In the genomic region with DNA sequence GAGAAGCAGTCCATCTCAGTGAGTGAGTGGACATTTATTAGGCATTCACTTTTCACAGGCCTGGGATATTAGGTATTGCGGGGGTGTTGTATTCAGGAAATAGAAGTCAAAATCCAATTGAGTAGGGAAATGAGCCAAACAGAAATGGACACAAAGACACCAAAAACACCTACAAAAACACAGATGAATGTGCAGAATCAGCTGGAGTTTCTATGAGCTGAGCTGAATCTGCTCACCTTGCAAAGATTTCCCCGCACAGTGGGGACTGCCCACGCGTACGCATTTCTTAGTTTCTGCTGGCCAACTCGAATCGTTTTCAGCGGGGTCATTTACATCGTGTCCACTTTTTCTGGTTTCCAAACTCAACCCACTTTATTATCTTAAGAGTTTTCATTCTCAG, we compare ENCODE assay signal across 10 cellular contexts.
A peak's percentile ranks its signal among the peaks of the same experiment; 100 is the strongest.
DNase-seq lines count a peak whose midpoint lies in the region; ATAC-seq, FAIRE-seq and TF ChIP-seq lines count a peak whose summit lies in the region.
"Had no signal": no experiment of that assay in that cellular context is flagged by ENCODE, and none has a peak within 500 bp of the region (broad histone marks: within the 10 kb centered on the region; RNA-seq: fewer than 3 reads in every experiment).

No MANE protein-coding gene starts in this region.

- H3K36me3 ChIP-seq in HepG2 (replicated peaks in 1 of 2; ENCODE audit: control insufficient read depth in 1 of 2, insufficient read depth in 2 of 2, low read length in 2 of 2): no peaks in the 10 kb centered on the region
- no peaks in the 10 kb centered on the region for H3K36me3 ChIP-seq in stomach
- H3K36me3 ChIP-seq: WERI-Rb-1 had no signal

- H3K4me3 ChIP-seq in GM08714 (ENCODE audit: low read length) (peak overlapping the region; percentile 55), HepG2 (replicated peaks in 1 of 3; ENCODE audit: insufficient read depth in 1 of 3, low read depth in 2 of 3, low read length in 3 of 3) (no peak overlapping the region), stomach (no peak overlapping the region)

- peaks cover 41% of the 10 kb centered on the region for H3K36me3 Mint-ChIP-seq in activated T-helper 2 cell treated with anti-CD3 and anti-CD28 coated beads, Interferon-gamma antibody, Interleukin-2, Interleukin-4, amounts not matched to agents 10 μg/mL and 5 μg/mL and 100 μg/mL, durations not matched to agents 14 hours and 24 hours and 36 hours (ENCODE audit: low read depth)
- H3K36me3 Mint-ChIP-seq in nephron progenitor cell (ENCODE audit: low read depth): peaks cover 27% of the 10 kb centered on the region

- no peak for TF ChIP-seq EP300 in HepG2 (IDR thresholded peaks at IDR 0.05; ENCODE audit: low read depth in 2 of 2, low read length in 2 of 2)
- TF ChIP-seq EP300 in HepG2 (CRISPR knock-in tag; IDR thresholded peaks at IDR 0.05; ENCODE audit: borderline replicate concordance): no peak
- no peak for TF ChIP-seq EP300 in stomach (IDR thresholded peaks at IDR 0.05)

- H3K4me3 Mint-ChIP-seq in activated T-helper 2 cell treated with anti-CD3 and anti-CD28 coated beads, Interferon-gamma antibody, Interleukin-2, Interleukin-4, amounts not matched to agents 10 μg/mL and 5 μg/mL and 100 μg/mL, durations not matched to agents 14 hours and 24 hours and 36 hours (ENCODE audit: low read depth): peak overlapping the region; percentile 78
- no peak overlapping the region for H3K4me3 Mint-ChIP-seq in nephron progenitor cell

- H3K27ac Mint-ChIP-seq in activated T-helper 2 cell treated with anti-CD3 and anti-CD28 coated beads, Interferon-gamma antibody, Interleukin-2, Interleukin-4, amounts not matched to agents 10 μg/mL and 5 μg/mL and 100 μg/mL, durations not matched to agents 14 hours and 24 hours and 36 hours: peak overlapping the region; percentile 99
- H3K27ac Mint-ChIP-seq in nephron progenitor cell: peak overlapping the region; percentile 31

- no peak overlapping the region for H3K9ac ChIP-seq in HepG2 (ENCODE audit: insufficient read depth, low read depth, low read length)

- H3K9me3 ChIP-seq in HepG2 (ENCODE audit: low read length) (no peaks in the 10 kb centered on the region), stomach (no peaks in the 10 kb centered on the region)

- TF ChIP-seq RAD21 in HepG2 (CRISPR knock-in tag; IDR thresholded peaks at IDR 0.05): no peak

- DNase-seq in activated T-helper 2 cell treated with anti-CD3 and anti-CD28 coated beads, Interferon-gamma antibody, Interleukin-2, Interleukin-4, amounts not matched to agents 10 μg/mL and 5 μg/mL and 100 μg/mL, durations not matched to agents 14 hours and 24 hours and 36 hours (ENCODE audit: low spot score): no peak
- DNase-seq in nephron progenitor cell (no peak), HepG2 (ENCODE audit: low spot score) (no peak), NOMO-1 treated with DMSO at 0.1 percent for 48 hours (lab: John Stamatoyannopoulos, UW; ENCODE audit: unreplicated experiment) (no peak), stomach (no peak), T1000 (lab: John Stamatoyannopoulos, UW) (no peak)
- DNase-seq: Calu3, WERI-Rb-1 had no signal

- H3K27ac ChIP-seq in HepG2 (ENCODE audit: extremely low read length, insufficient read depth, low read length) (no peak overlapping the region), stomach (peak overlapping the region in 2 of 5 donors; percentile 10 to 83)
- H3K27ac ChIP-seq: WERI-Rb-1 had no signal

- POLR2A ChIA-PET in HepG2 (lab: Yijun Ruan, JAX): no interaction called here

- intact Hi-C loops in activated T-helper 2 cell treated with anti-CD3 and anti-CD28 coated beads, Interferon-gamma antibody, Interleukin-2, Interleukin-4, amounts not matched to agents 10 μg/mL and 5 μg/mL and 100 μg/mL, durations not matched to agents 14 hours and 24 hours and 36 hours (cut with micrococcal nuclease): loop anchor here (1.0 to 2.0 kb wide), 2 partner anchors 52 to 207 kb away; a partner anchor contains a TSS
- intact Hi-C loops in HepG2 (cut with micrococcal nuclease; ENCODE audit: unreplicated experiment) (no loop called here), stomach (cut with DNase I; ENCODE audit: low total_unique reads) (no loop called here)

- no TSS peak for BruUV-seq in HepG2 (replicated peaks; lab: Mats Ljungman, UMichigan)

- CTCF ChIA-PET in HepG2 (lab: Yijun Ruan, JAX; ENCODE audit: low intra/inter-chr PET ratio, low total read pairs): no interaction called here

- FAIRE-seq in HepG2 (lab: Jason Lieb, UNC): no peak

- ATAC-seq in HG02588 (IDR thresholded peaks at IDR 0.05; ENCODE audit: unreplicated experiment) (peak; percentile 18), HepG2 (no peak)

- WGBS in HepG2 (ENCODE audit: low lambda C conversion rate): 51% methylated on average over 9 of the region's 9 CpGs
- WGBS in stomach, 5 donors: 73 to 92% (median 81%) methylated on average over 9 of the region's 9 CpGs

- H3K27me3 ChIP-seq in HepG2 (ENCODE audit: control insufficient read depth in 1 of 2, insufficient read depth in 2 of 2, low read length in 2 of 2) (peaks cover 2 to 43% of the 10 kb centered on the region in 2 experiments; a peak in 4 of 5 replicates), stomach (no peaks in the 10 kb centered on the region)

- H3K4me1 ChIP-seq in HepG2 (ENCODE audit: insufficient read depth, low read length) (peaks cover 9% of the 10 kb centered on the region), stomach (peaks cover 9 to 43% (median 35%) of the 10 kb centered on the region in 4 donors)

- no peaks in the 10 kb centered on the region for H4K20me1 ChIP-seq in HepG2 (ENCODE audit: insufficient read depth, low read length)

- no peak for TF ChIP-seq POLR2A in HepG2 (IDR thresholded peaks at IDR 0.05; ENCODE audit: insufficient read depth in 1 of 2, low read depth in 2 of 2, low read length in 2 of 2)
- TF ChIP-seq POLR2A in stomach (IDR thresholded peaks at IDR 0.05): no peak

- in situ Hi-C loops in HepG2 (cut with HindIII; ENCODE audit: extremely low pct_ligation_motif_present, low pct_unique_long_range_greater_than_20kb): no loop called here

- H3K27me3 Mint-ChIP-seq in activated T-helper 2 cell treated with anti-CD3 and anti-CD28 coated beads, Interferon-gamma antibody, Interleukin-2, Interleukin-4, amounts not matched to agents 10 μg/mL and 5 μg/mL and 100 μg/mL, durations not matched to agents 14 hours and 24 hours and 36 hours (ENCODE audit: low read depth): no peaks in the 10 kb centered on the region
- peaks cover 3% of the 10 kb centered on the region for H3K27me3 Mint-ChIP-seq in nephron progenitor cell (ENCODE audit: low read depth, poor library complexity)

- H3K4me2 ChIP-seq in HepG2 (ENCODE audit: low read depth, low read length): no peak overlapping the region

- TF ChIP-seq CTCF in nephron progenitor cell (IDR thresholded peaks at IDR 0.05) (no peak), HepG2 (CRISPR knock-in tag; IDR thresholded peaks at IDR 0.05) (no peak), stomach (IDR thresholded peaks at IDR 0.05) (no peak)

- no peaks in the 10 kb centered on the region for H3K9me3 Mint-ChIP-seq in activated T-helper 2 cell treated with anti-CD3 and anti-CD28 coated beads, Interferon-gamma antibody, Interleukin-2, Interleukin-4, amounts not matched to agents 10 μg/mL and 5 μg/mL and 100 μg/mL, durations not matched to agents 14 hours and 24 hours and 36 hours
- no peaks in the 10 kb centered on the region for H3K9me3 Mint-ChIP-seq in nephron progenitor cell

- no peaks in the 10 kb centered on the region for H3K79me2 ChIP-seq in HepG2 (ENCODE audit: insufficient read depth, low read length)

- H2AFZ ChIP-seq in HepG2 (ENCODE audit: low read length): no peak overlapping the region

- H3K4me1 Mint-ChIP-seq in activated T-helper 2 cell treated with anti-CD3 and anti-CD28 coated beads, Interferon-gamma antibody, Interleukin-2, Interleukin-4, amounts not matched to agents 10 μg/mL and 5 μg/mL and 100 μg/mL, durations not matched to agents 14 hours and 24 hours and 36 hours (ENCODE audit: low read depth): peaks cover 96% of the 10 kb centered on the region
- H3K4me1 Mint-ChIP-seq in nephron progenitor cell: peaks cover 77% of the 10 kb centered on the region

TF ChIP-seq in HepG2, 621 proteins besides CTCF, POLR2A, EP300 and RAD21 (continues in another document):
- TF ChIP-seq ZNF629 (CRISPR knock-in tag; conservative IDR thresholded peaks at IDR 0.05) (no peak), SMARCE1 (IDR thresholded peaks at IDR 0.05; ENCODE audit: borderline replicate concordance) (no peak), SOX13 (IDR thresholded peaks at IDR 0.05) (no peak), SOX13 (CRISPR knock-in tag; conservative IDR thresholded peaks at IDR 0.05 in 1 of 2, IDR thresholded peaks at IDR 0.05 in 1 of 2) (no peak)
- TF ChIP-seq, protein P1, sequence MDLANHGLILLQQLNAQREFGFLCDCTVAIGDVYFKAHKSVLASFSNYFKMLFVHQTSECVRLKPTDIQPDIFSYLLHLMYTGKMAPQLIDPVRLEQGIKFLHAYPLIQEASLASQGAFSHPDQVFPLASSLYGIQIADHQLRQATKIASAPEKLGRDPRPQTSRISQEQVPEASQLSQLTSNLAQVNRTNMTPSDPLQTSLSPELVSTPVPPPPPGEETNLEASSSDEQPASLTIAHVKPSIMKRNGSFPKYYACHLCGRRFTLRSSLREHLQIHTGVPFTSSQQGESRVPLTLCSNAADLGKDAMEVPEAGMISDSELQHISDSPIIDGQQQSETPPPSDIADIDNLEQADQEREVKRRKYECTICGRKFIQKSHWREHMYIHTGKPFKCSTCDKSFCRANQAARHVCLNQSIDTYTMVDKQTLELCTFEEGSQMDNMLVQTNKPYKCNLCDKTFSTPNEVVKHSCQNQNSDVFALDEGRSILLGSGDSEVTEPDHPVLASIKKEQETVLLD (CRISPR knock-in tag; IDR thresholded peaks at IDR 0.05; ENCODE audit: low read depth): no peak
- TF ChIP-seq, protein P2, sequence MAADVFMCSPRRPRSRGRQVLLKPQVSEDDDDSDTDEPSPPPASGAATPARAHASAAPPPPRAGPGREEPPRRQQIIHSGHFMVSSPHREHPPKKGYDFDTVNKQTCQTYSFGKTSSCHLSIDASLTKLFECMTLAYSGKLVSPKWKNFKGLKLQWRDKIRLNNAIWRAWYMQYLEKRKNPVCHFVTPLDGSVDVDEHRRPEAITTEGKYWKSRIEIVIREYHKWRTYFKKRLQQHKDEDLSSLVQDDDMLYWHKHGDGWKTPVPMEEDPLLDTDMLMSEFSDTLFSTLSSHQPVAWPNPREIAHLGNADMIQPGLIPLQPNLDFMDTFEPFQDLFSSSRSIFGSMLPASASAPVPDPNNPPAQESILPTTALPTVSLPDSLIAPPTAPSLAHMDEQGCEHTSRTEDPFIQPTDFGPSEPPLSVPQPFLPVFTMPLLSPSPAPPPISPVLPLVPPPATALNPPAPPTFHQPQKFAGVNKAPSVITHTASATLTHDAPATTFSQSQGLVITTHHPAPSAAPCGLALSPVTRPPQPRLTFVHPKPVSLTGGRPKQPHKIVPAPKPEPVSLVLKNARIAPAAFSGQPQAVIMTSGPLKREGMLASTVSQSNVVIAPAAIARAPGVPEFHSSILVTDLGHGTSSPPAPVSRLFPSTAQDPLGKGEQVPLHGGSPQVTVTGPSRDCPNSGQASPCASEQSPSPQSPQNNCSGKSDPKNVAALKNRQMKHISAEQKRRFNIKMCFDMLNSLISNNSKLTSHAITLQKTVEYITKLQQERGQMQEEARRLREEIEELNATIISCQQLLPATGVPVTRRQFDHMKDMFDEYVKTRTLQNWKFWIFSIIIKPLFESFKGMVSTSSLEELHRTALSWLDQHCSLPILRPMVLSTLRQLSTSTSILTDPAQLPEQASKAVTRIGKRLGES (CRISPR knock-in tag; IDR thresholded peaks at IDR 0.05; ENCODE audit: borderline replicate concordance): no peak
